ENCODE assay signal across 22 cellular contexts in genomic region chr13:84994582-84994981, GRCh38.
DNase-seq lines count a peak whose midpoint lies in the region; ATAC-seq and TF ChIP-seq lines count a peak whose summit lies in the region.
"Had no signal": no experiment of that assay in that cellular context is flagged by ENCODE, and none has a peak within 500 bp of the region (broad histone marks: within the 10 kb centered on the region; RNA-seq: fewer than 3 reads in every experiment).

No MANE protein-coding gene starts in this region.

- H3K9me3 Mint-ChIP-seq in glutamatergic neuron (ENCODE audit: unreplicated experiment) (peaks cover 1% of the 10 kb centered on the region), natural killer cell (peaks cover 5 to 12% of the 10 kb centered on the region in 2 donors)

- H3K9ac ChIP-seq in Karpas-422 (ENCODE audit: low read length): no peak overlapping the region
- H3K9ac ChIP-seq: KMS-11 had no signal

- H2AFZ ChIP-seq in Karpas-422 (ENCODE audit: low read length) (peak overlapping the region; percentile 32; the same call in 1 of the 2 replicates), hepatocyte (no peak overlapping the region)

- no peak overlapping the region for H3K4me3 Mint-ChIP-seq in glutamatergic neuron (ENCODE audit: unreplicated experiment)
- no peak overlapping the region for H3K4me3 Mint-ChIP-seq in natural killer cell
- H3K4me3 Mint-ChIP-seq: memory B cell, naive B cell had no signal

- no peaks in the 10 kb centered on the region for H3K9me2 ChIP-seq in Karpas-422 (replicated peaks; ENCODE audit: insufficient read depth, low read length)
- H3K9me2 ChIP-seq in hepatocyte (replicated peaks; ENCODE audit: insufficient read depth): no peaks in the 10 kb centered on the region

- H3K4me2 ChIP-seq in Karpas-422 (ENCODE audit: low read depth, low read length, poor library complexity, severe bottlenecking) (no peak overlapping the region), hepatocyte (no peak overlapping the region)
- H3K4me2 ChIP-seq: KMS-11 had no signal

- H3K4me1 ChIP-seq in Karpas-422 (ENCODE audit: low read length) (no peaks in the 10 kb centered on the region; the same call in 1 of the 2 replicates), hepatocyte (ENCODE audit: insufficient read depth) (no peaks in the 10 kb centered on the region), aorta (ENCODE audit: control insufficient read depth in 1 of 2, insufficient read depth in 2 of 2, low read length in 2 of 2) (no peaks in the 10 kb centered on the region)
- H3K4me1 ChIP-seq: gastrocnemius medialis had no signal

- H4K20me1 ChIP-seq in Karpas-422 (ENCODE audit: insufficient read depth, low read depth, low read length) (no peaks in the 10 kb centered on the region), hepatocyte (ENCODE audit: insufficient read depth, poor library complexity, severe bottlenecking) (no peaks in the 10 kb centered on the region)

- H3K27me3 ChIP-seq in Karpas-422 (ENCODE audit: low read length) (no peaks in the 10 kb centered on the region), hepatocyte (no peaks in the 10 kb centered on the region), aorta (ENCODE audit: control insufficient read depth in 1 of 2, insufficient read depth in 2 of 2, low read length in 1 of 2) (no peaks in the 10 kb centered on the region)
- H3K27me3 ChIP-seq: dorsolateral prefrontal cortex, gastrocnemius medialis had no signal

- H3K36me3 ChIP-seq in Karpas-422 (ENCODE audit: insufficient read depth, low read length) (no peaks in the 10 kb centered on the region), hepatocyte (replicated peaks; ENCODE audit: insufficient read depth, low read depth) (no peaks in the 10 kb centered on the region), aorta (ENCODE audit: control insufficient read depth in 1 of 2, insufficient read depth in 2 of 2, low read length in 1 of 2) (no peaks in the 10 kb centered on the region)
- H3K36me3 ChIP-seq: gastrocnemius medialis had no signal

- H3K27ac ChIP-seq in Karpas-422 (ENCODE audit: low read length) (no peak overlapping the region), hepatocyte (no peak overlapping the region), coronary artery (no peak overlapping the region), aorta (ENCODE audit: low read depth in 1 of 2, low read length in 2 of 2) (no peak overlapping the region)
- H3K27ac ChIP-seq: dorsolateral prefrontal cortex, gastrocnemius medialis, KMS-11 had no signal

- no peaks in the 10 kb centered on the region for H3K36me3 Mint-ChIP-seq in glutamatergic neuron (ENCODE audit: unreplicated experiment)
- H3K36me3 Mint-ChIP-seq in natural killer cell: no peaks in the 10 kb centered on the region
- H3K36me3 Mint-ChIP-seq: memory B cell, naive B cell had no signal

- TF ChIP-seq CTCF in hepatocyte (IDR thresholded peaks at IDR 0.05; ENCODE audit: poor library complexity): no peak
- no peak for TF ChIP-seq CTCF in coronary artery (IDR thresholded peaks at IDR 0.05)
- TF ChIP-seq CTCF in glutamatergic neuron (IDR thresholded peaks at IDR 0.05; ENCODE audit: partially characterized antibody, unreplicated experiment): no peak
- TF ChIP-seq CTCF in natural killer cell (IDR thresholded peaks at IDR 0.05): no peak

- H3K79me2 ChIP-seq in Karpas-422 (ENCODE audit: low read length) (no peaks in the 10 kb centered on the region), hepatocyte (no peaks in the 10 kb centered on the region)

- H3K9me3 ChIP-seq in Karpas-422 (ENCODE audit: low read length): peaks cover 6% of the 10 kb centered on the region
- no peaks in the 10 kb centered on the region for H3K9me3 ChIP-seq in hepatocyte (ENCODE audit: low read depth)
- no peaks in the 10 kb centered on the region for H3K9me3 ChIP-seq in aorta (ENCODE audit: control insufficient read depth, low read length)
- H3K9me3 ChIP-seq: gastrocnemius medialis had no signal

- peak; percentile 51 for DNase-seq in COLO829 (ENCODE audit: low spot score)
- DNase-seq in Karpas-422: no peak
- DNase-seq in SW480 (ENCODE audit: low spot score): peak; percentile 66
- peak; percentile 41 for DNase-seq in hepatocyte (ENCODE audit: low spot score)
- DNase-seq in coronary artery (ENCODE audit: low spot score): no peak
- DNase-seq in glutamatergic neuron: no peak
- DNase-seq in natural killer cell: no peak
- DNase-seq in aorta: no peak
- DNase-seq: activated CD8-positive, alpha-beta memory T cell treated with anti-CD3 and anti-CD28 coated beads, Interleukin-2, amount 50 U/mL, for 48 hours; activated effector memory CD4-positive, alpha-beta T cell treated with Interleukin-2 at 50 U/mL for 16 hours; dorsolateral prefrontal cortex; erythroblast; gastrocnemius medialis; kidney glomerular epithelial cell; naive B cell; NCI-H1105; NCI-H2081; right cardiac atrium; substantia nigra had no signal

- no peak for ATAC-seq in natural killer cell
- no peak for ATAC-seq in aorta (ENCODE audit: low FRiP score)
- ATAC-seq: gastrocnemius medialis, right cardiac atrium, Right ventricle myocardium inferior had no signal

- intact Hi-C loops in natural killer cell (cut with micrococcal nuclease): no loop called here
- intact Hi-C loops in aorta (cut with DNase I): no loop called here

- H3K27me3 Mint-ChIP-seq in glutamatergic neuron (ENCODE audit: unreplicated experiment) (no peaks in the 10 kb centered on the region), natural killer cell (ENCODE audit: low read depth in 2 of 2) (no peaks in the 10 kb centered on the region)
- H3K27me3 Mint-ChIP-seq: memory B cell, naive B cell had no signal

- H3K27ac Mint-ChIP-seq in glutamatergic neuron (ENCODE audit: unreplicated experiment) (no peak overlapping the region), natural killer cell (no peak overlapping the region)
- H3K27ac Mint-ChIP-seq: memory B cell, naive B cell had no signal

- H3K4me1 Mint-ChIP-seq in glutamatergic neuron (ENCODE audit: low read depth, unreplicated experiment) (no peaks in the 10 kb centered on the region), natural killer cell (no peaks in the 10 kb centered on the region)
- H3K4me1 Mint-ChIP-seq: memory B cell, naive B cell had no signal

- H3K4me3 ChIP-seq in Karpas-422 (ENCODE audit: low read length) (no peak overlapping the region), hepatocyte (no peak overlapping the region), coronary artery (no peak overlapping the region), aorta (ENCODE audit: low read length in 2 of 2) (no peak overlapping the region)
- H3K4me3 ChIP-seq: dorsolateral prefrontal cortex, gastrocnemius medialis had no signal

Comparison
In these comparisons a context has a peak if more than half of its experiments do, and no peak if none do; other contexts are left out.
1. DNase-seq: peak in COLO829 (single experiment), SW480 (single experiment) and hepatocyte (single experiment); none in Karpas-422 (single experiment), coronary artery (single experiment), glutamatergic neuron (single experiment), natural killer cell (single experiment) and aorta (0 of 2).